ENCODE assay signal across 28 cellular contexts in genomic region chr10:126334272-126334671, GRCh38. TPM values are rescaled to one million over a fixed set of nuclear protein-coding genes. Genes with fewer than 3 reads are reported as not detected.
DNase-seq lines count a peak whose midpoint lies in the region; ATAC-seq, FAIRE-seq and TF ChIP-seq lines count a peak whose summit lies in the region.
"Had no signal": no experiment of that assay in that cellular context is flagged by ENCODE, and none has a peak within 500 bp of the region (broad histone marks: within the 10 kb centered on the region; RNA-seq: fewer than 3 reads in every experiment).

No MANE protein-coding gene starts in this region.

- H2BK20ac ChIP-seq in IMR-90 (ENCODE audit: low read depth, low read length): no peak overlapping the region

- no peak overlapping the region for H3K9ac ChIP-seq in IMR-90 (ENCODE audit: low read depth, low read length)
- H3K9ac ChIP-seq: BLaER1 treated with 17β-estradiol and CSF1 and Interleukin-3, amounts not matched to agents 10 nM and 100 nM; KMS-11 had no signal

- H4K20me1 ChIP-seq in IMR-90 (ENCODE audit: insufficient read depth, low read length): no peaks in the 10 kb centered on the region
- H4K20me1 ChIP-seq: BLaER1 treated with 17β-estradiol and CSF1 and Interleukin-3, amounts not matched to agents 10 nM and 100 nM had no signal

- H3K56ac ChIP-seq in IMR-90 (ENCODE audit: extremely low read depth, insufficient read depth, low read length): no peak overlapping the region

- dilution Hi-C loops in IMR-90 (cut with HindIII; ENCODE audit: low sequenced_read_pairs, unreplicated experiment): no loop called here

- no peaks in the 10 kb centered on the region for H3K27me3 ChIP-seq in IMR-90 (ENCODE audit: control insufficient read depth, insufficient read depth, low read length)
- no peaks in the 10 kb centered on the region for H3K27me3 ChIP-seq in CD8-positive, alpha-beta memory T cell (ENCODE audit: insufficient read depth, low read length, poor library complexity, severe bottlenecking)
- H3K27me3 ChIP-seq: BLaER1 treated with 17β-estradiol and CSF1 and Interleukin-3, amounts not matched to agents 10 nM and 100 nM had no signal

- H3K27ac Mint-ChIP-seq in neural crest cell (ENCODE audit: unreplicated experiment): peak overlapping the region; percentile 31
- peak overlapping the region in 1 of 8 donors; percentile 29 for H3K27ac Mint-ChIP-seq in CD8-positive, alpha-beta memory T cell
- no peak overlapping the region for H3K27ac Mint-ChIP-seq in activated naive CD4-positive, alpha-beta T cell treated with anti-CD3 and anti-CD28 coated beads for 36 hours
- H3K27ac Mint-ChIP-seq: CD4-positive, alpha-beta T cell; IgD-negative memory B cell had no signal

- no peak overlapping the region for H2AK5ac ChIP-seq in IMR-90 (ENCODE audit: low read depth, low read length)

- in situ Hi-C loops in IMR-90 (cut with MboI; ENCODE audit: low sequenced_read_pairs): no loop called here

- H3K18ac ChIP-seq in IMR-90 (ENCODE audit: low read depth, low read length): no peak overlapping the region

- WGBS in IMR-90 (ENCODE audit: extremely low coverage in 2 of 2, insufficient read length in 1 of 2), 2 experiments: 20% methylated on average over 1 of the region's 2 CpGs; no CpG with 5 or more reads in 1 of the 2 experiments

- no peaks in the 10 kb centered on the region for H3K9me3 Mint-ChIP-seq in neural crest cell
- H3K9me3 Mint-ChIP-seq in CD8-positive, alpha-beta memory T cell: peaks cover 0 to 5% (median 2%) of the 10 kb centered on the region in 5 donors
- peaks cover 4% of the 10 kb centered on the region for H3K9me3 Mint-ChIP-seq in activated naive CD4-positive, alpha-beta T cell treated with anti-CD3 and anti-CD28 coated beads for 36 hours
- H3K9me3 Mint-ChIP-seq: CD4-positive, alpha-beta T cell had no signal

- TF ChIP-seq POLR2A in IMR-90 (IDR thresholded peaks at IDR 0.05; ENCODE audit: low read depth, low read length): no peak
- TF ChIP-seq POLR2A in H54 (IDR thresholded peaks at IDR 0.05; ENCODE audit: low read depth, low read length): no peak

- no peak overlapping the region for H3K4ac ChIP-seq in IMR-90 (ENCODE audit: low read depth, low read length)

- H3K27me3 Mint-ChIP-seq in neural crest cell (ENCODE audit: low read depth): no peaks in the 10 kb centered on the region
- peaks cover 0 to 2% of the 10 kb centered on the region in 2 donors for H3K27me3 Mint-ChIP-seq in CD8-positive, alpha-beta memory T cell
- no peaks in the 10 kb centered on the region for H3K27me3 Mint-ChIP-seq in activated naive CD4-positive, alpha-beta T cell treated with anti-CD3 and anti-CD28 coated beads for 36 hours (ENCODE audit: low read depth)
- H3K27me3 Mint-ChIP-seq: CD4-positive, alpha-beta T cell; IgD-negative memory B cell had no signal

- no peak overlapping the region for H2BK15ac ChIP-seq in IMR-90 (ENCODE audit: low read depth, low read length)

- no peak overlapping the region for H2AK9ac ChIP-seq in IMR-90 (replicated peaks; ENCODE audit: low read depth, low read length, poor library complexity)

- no peak overlapping the region for H4K91ac ChIP-seq in IMR-90 (ENCODE audit: insufficient read depth, low read depth, low read length)

- H3K79me1 ChIP-seq in IMR-90 (ENCODE audit: low read depth in 1 of 2, low read length in 2 of 2): no peaks in the 10 kb centered on the region

- H3K9me3 ChIP-seq in IMR-90 (ENCODE audit: control insufficient read depth, insufficient read depth, low read length): no peaks in the 10 kb centered on the region
- H3K9me3 ChIP-seq in CD8-positive, alpha-beta memory T cell (ENCODE audit: low read length): no peaks in the 10 kb centered on the region
- H3K9me3 ChIP-seq: A549; BLaER1 treated with 17β-estradiol and CSF1 and Interleukin-3, amounts not matched to agents 10 nM and 100 nM had no signal

- H2BK120ac ChIP-seq in IMR-90 (ENCODE audit: low read depth, low read length): no peak overlapping the region

- H3K14ac ChIP-seq in IMR-90 (replicated peaks; ENCODE audit: low read depth, low read length): no peak overlapping the region

- intact Hi-C loops in IMR-90 (cut with micrococcal nuclease): no loop called here
- intact Hi-C loops in activated naive CD4-positive, alpha-beta T cell treated with anti-CD3 and anti-CD28 coated beads for 36 hours (cut with micrococcal nuclease): no loop called here

- peaks cover 13% of the 10 kb centered on the region for H3K4me1 Mint-ChIP-seq in neural crest cell
- no peaks in the 10 kb centered on the region for H3K4me1 Mint-ChIP-seq in CD8-positive, alpha-beta memory T cell
- H3K4me1 Mint-ChIP-seq in activated naive CD4-positive, alpha-beta T cell treated with anti-CD3 and anti-CD28 coated beads for 36 hours (ENCODE audit: low read depth): no peaks in the 10 kb centered on the region
- H3K4me1 Mint-ChIP-seq: IgD-negative memory B cell had no signal

- H3K4me2 ChIP-seq in IMR-90 (ENCODE audit: low read depth, low read length): peak overlapping the region; percentile 60; the same call in 1 of the 2 replicates
- H3K4me2 ChIP-seq: A549; BLaER1 treated with 17β-estradiol and CSF1 and Interleukin-3, amounts not matched to agents 10 nM and 100 nM; KMS-11 had no signal

- DNase-seq in IMR-90 (peak; percentile 31), fibroblast of peridontal ligament (ENCODE audit: extremely low read depth) (peak; percentile 27), neural crest cell (ENCODE audit: low read depth, low spot score) (no peak), H54 (ENCODE audit: insufficient read length, low spot score) (no peak)
- DNase-seq in CD8-positive, alpha-beta memory T cell: no peak
- no peak for DNase-seq in activated naive CD4-positive, alpha-beta T cell treated with anti-CD3 and anti-CD28 coated beads for 36 hours
- DNase-seq: AML-193; CD4-positive, alpha-beta T cell; COR-L47; EL; GDM1; GOT3; NCI-H1092; NCI-H1417 treated with DMSO at 0.1 percent for 48 hours; NCI-H1930; NCI-H2107; NCI-H446 treated with DMSO at 0.1 percent for 48 hours; NCI-H526; NCI-H82; SHP77 had no signal

- CTCF ChIA-PET in IMR-90 (lab: Yijun Ruan, JAX): no interaction called here
- CTCF ChIA-PET in CD8-positive, alpha-beta memory T cell (lab: Charles Lee): no interaction called here
- CTCF ChIA-PET in activated naive CD4-positive, alpha-beta T cell treated with anti-CD3 and anti-CD28 coated beads for 36 hours (lab: Charles Lee): no interaction called here

- H2AFZ ChIP-seq in IMR-90 (replicated peaks; ENCODE audit: low read length, poor library complexity): no peak overlapping the region

- H4K8ac ChIP-seq in IMR-90 (ENCODE audit: low read depth in 2 of 2, low read length in 2 of 2): no peak overlapping the region

- TF ChIP-seq CTCF in IMR-90 (conservative IDR thresholded peaks at IDR 0.05; ENCODE audit: low read depth, low read length) (no peak), neural crest cell (conservative IDR thresholded peaks at IDR 0.05) (no peak)

- BruUV-seq in IMR-90 (replicated peaks; lab: Mats Ljungman, UMichigan): no TSS peak

- H3K23ac ChIP-seq in IMR-90 (ENCODE audit: low read depth, low read length): no peak overlapping the region

- no peak overlapping the region for H2BK5ac ChIP-seq in IMR-90 (ENCODE audit: low read depth, low read length, poor library complexity, severe bottlenecking)

- ATAC-seq in IMR-90 (ENCODE audit: low read depth) (peak; percentile 33), SK-N-SH treated with all-trans-retinoic acid at 6 μM for 48 hours (peak; percentile 72)
- ATAC-seq: A549, GM12878, HCT116 had no signal

- POLR2A ChIA-PET in IMR-90 (lab: Charles Lee; ENCODE audit: unreplicated experiment): no interaction called here
- POLR2A ChIA-PET in CD8-positive, alpha-beta memory T cell (lab: Charles Lee): no interaction called here

- H4K5ac ChIP-seq in IMR-90 (ENCODE audit: low read depth, low read length): no peak overlapping the region

- H3K9me1 ChIP-seq in IMR-90 (ENCODE audit: insufficient read depth, low read length): no peaks in the 10 kb centered on the region; the same call in 1 of the 2 replicates

- H3K36me3 ChIP-seq in IMR-90 (ENCODE audit: control insufficient read depth, insufficient read depth, low read length): no peaks in the 10 kb centered on the region
- H3K36me3 ChIP-seq in CD8-positive, alpha-beta memory T cell (ENCODE audit: insufficient read depth, low read length): no peaks in the 10 kb centered on the region
- H3K36me3 ChIP-seq: BLaER1 treated with 17β-estradiol and CSF1 and Interleukin-3, amounts not matched to agents 10 nM and 100 nM had no signal

- TF ChIP-seq RAD21 in IMR-90 (IDR thresholded peaks at IDR 0.05; ENCODE audit: low read length): no peak

- no peaks in the 10 kb centered on the region; the same call in 1 of the 2 replicates for H3K4me1 ChIP-seq in IMR-90 (ENCODE audit: control insufficient read depth, insufficient read depth, low read length)
- no peaks in the 10 kb centered on the region for H3K4me1 ChIP-seq in CD8-positive, alpha-beta memory T cell (ENCODE audit: insufficient read depth, low read length)
- H3K4me1 ChIP-seq: BLaER1 treated with 17β-estradiol and CSF1 and Interleukin-3, amounts not matched to agents 10 nM and 100 nM had no signal

- H3K4me3 ChIP-seq in IMR-90 (ENCODE audit: insufficient read depth, low read depth, low read length): no peak overlapping the region
- no peak overlapping the region for H3K4me3 ChIP-seq in CD8-positive, alpha-beta memory T cell (ENCODE audit: low read length)
- H3K4me3 ChIP-seq: A549; BLaER1 treated with 17β-estradiol and CSF1 and Interleukin-3, amounts not matched to agents 10 nM and 100 nM; GM12878 had no signal

- peaks cover 10% of the 10 kb centered on the region for H3K36me3 Mint-ChIP-seq in neural crest cell (ENCODE audit: low read depth)
- H3K36me3 Mint-ChIP-seq in CD8-positive, alpha-beta memory T cell: no peaks in the 10 kb centered on the region
- H3K36me3 Mint-ChIP-seq in activated naive CD4-positive, alpha-beta T cell treated with anti-CD3 and anti-CD28 coated beads for 36 hours (ENCODE audit: low read depth): no peaks in the 10 kb centered on the region
- H3K36me3 Mint-ChIP-seq: IgD-negative memory B cell had no signal

- no peak overlapping the region for H3K4me3 Mint-ChIP-seq in neural crest cell
- no peak overlapping the region for H3K4me3 Mint-ChIP-seq in CD8-positive, alpha-beta memory T cell
- H3K4me3 Mint-ChIP-seq in activated naive CD4-positive, alpha-beta T cell treated with anti-CD3 and anti-CD28 coated beads for 36 hours: no peak overlapping the region
- H3K4me3 Mint-ChIP-seq: CD4-positive, alpha-beta T cell; IgD-negative memory B cell had no signal

- no peak overlapping the region for H3K27ac ChIP-seq in IMR-90 (ENCODE audit: insufficient read depth, low read length)
- no peak overlapping the region for H3K27ac ChIP-seq in CD8-positive, alpha-beta memory T cell (ENCODE audit: low read depth, low read length)
- H3K27ac ChIP-seq: A549; BLaER1 treated with 17β-estradiol and CSF1 and Interleukin-3, amounts not matched to agents 10 nM and 100 nM; KMS-11; RWPE1 had no signal

- FAIRE-seq in H54 (lab: Jason Lieb, UNC): no peak
- FAIRE-seq: A549, GM12878 had no signal

RNA-seq across cellular contexts. Expression of gene ADAM12, which starts 54.0 kb away (rescaled TPM):
- total RNA-seq in IMR-90 (2012; rRNA removed) (9.7 and 10.2 TPM in 2 replicates), neural crest cell (81.4 and 82.4 TPM in 2 replicates)
- 7.1 and 9.6 TPM in 2 replicates for polyA plus RNA-seq in IMR-90 (2012; rRNA removed)
- 4.1 and 4.5 TPM in 2 replicates for polyA plus RNA-seq in IMR-90 (2012; cell fraction: cytosol; rRNA removed)
- 6.7 and 11.2 TPM in 2 replicates for polyA plus RNA-seq in IMR-90 (2012; cell fraction: nucleus; rRNA removed; ENCODE audit: low replicate concordance)
- total RNA-seq in CD8-positive, alpha-beta memory T cell: under 1 TPM; 0.11 to 0.31 TPM
- 6.4 TPM for polyA plus RNA-seq in CD8-positive, alpha-beta memory T cell
- total RNA-seq in activated naive CD4-positive, alpha-beta T cell treated with anti-CD3 and anti-CD28 coated beads for 36 hours: not detected
- polyA plus RNA-seq: IgD-negative memory B cell had no signal

Comparison
In these comparisons a context has a peak if more than half of its experiments do, and no peak if none do; other contexts are left out.
1. DNase-seq: peak in IMR-90 (single experiment) and fibroblast of peridontal ligament (single experiment); none in neural crest cell (single experiment), CD8-positive, alpha-beta memory T cell (0 of 5), activated naive CD4-positive, alpha-beta T cell treated with anti-CD3 and anti-CD28 coated beads for 36 hours (single experiment) and H54 (single experiment).